Comparison of ENCODE assay signal across 14 cellular contexts in the genomic region with DNA sequence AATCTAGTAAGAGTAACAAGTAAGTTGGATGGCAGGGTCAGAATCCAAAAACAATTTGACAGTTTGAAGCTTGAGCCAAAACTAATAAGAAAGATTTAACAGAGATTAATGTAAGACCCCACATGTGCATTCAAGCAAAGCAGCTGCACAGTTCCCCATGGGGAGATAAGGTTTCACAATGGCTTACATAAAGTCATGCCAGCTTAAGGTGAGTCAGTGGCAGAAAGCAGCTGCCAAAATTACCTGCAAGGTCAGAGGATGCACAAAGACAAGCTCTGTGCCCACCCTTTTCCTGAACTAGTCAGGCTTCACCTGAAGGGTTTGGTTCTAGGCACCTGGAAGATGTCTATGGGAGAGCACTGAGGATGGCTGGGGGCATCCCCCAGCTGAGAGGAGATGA.
"Had no signal": no experiment of that assay in that cellular context is flagged by ENCODE, and none has a peak within 500 bp of the region (broad histone marks: within the 10 kb centered on the region; RNA-seq: fewer than 3 reads in every experiment).

No MANE protein-coding gene starts in this region.

- H3K4me1 ChIP-seq: gastrocnemius medialis, heart right ventricle, right atrium auricular region, tibial nerve had no signal

- H3K4me3 ChIP-seq: gastrocnemius medialis, heart right ventricle, right atrium auricular region, smooth muscle cell, tibial nerve had no signal

- H3K4me2 ChIP-seq: smooth muscle cell had no signal

- H3K9me3 ChIP-seq: gastrocnemius medialis, heart right ventricle, right atrium auricular region, tibial nerve had no signal

- H3K27ac ChIP-seq: gastrocnemius medialis, heart right ventricle, right atrium auricular region, tibial nerve had no signal

- DNase-seq: activated CD4-positive, alpha-beta T cell treated with anti-CD3 and anti-CD28 coated beads, Interleukin-2, amount 50 U/mL, for 4 hours; activated CD4-positive, CD25-positive, alpha-beta regulatory T cell treated with anti-CD3 and anti-CD28 coated beads, Interleukin-2, amount 50 U/mL, for 72 hours; activated naive CD4-positive, alpha-beta T cell treated with anti-CD3 and anti-CD28 coated beads, Interleukin-2, amount 10 ng/mL, durations not matched to agents 7 days and 5 days; dermis blood vessel endothelial cell; gastrocnemius medialis; heart right ventricle; occipital lobe; stimulated activated CD4-positive, alpha-beta T cell treated with anti-CD3 and anti-CD28 coated beads, Interleukin-4, amount 100 ng/mL, for 4 hours; stimulated activated CD8-positive, alpha-beta memory T cell treated with anti-CD3 and anti-CD28 coated beads, Interleukin-4, amount 100 ng/mL, for 48 hours; stimulated activated naive CD4-positive, alpha-beta T cell treated with Interleukin-2 at 50 U/mL for 16 hours; substantia nigra had no signal

- H3K36me3 ChIP-seq: gastrocnemius medialis, heart right ventricle, right atrium auricular region, tibial nerve had no signal

- H3K27me3 ChIP-seq: right atrium auricular region had no signal
